Comparison of ENCODE assay signal across 8 cellular contexts in genomic region chr13:40981361-40981760, GRCh38. TPM values are rescaled to one million over a fixed set of nuclear protein-coding genes. Genes with fewer than 3 reads are reported as not detected.
A peak's percentile ranks its signal among the peaks of the same experiment; 100 is the strongest.
DNase-seq lines count a peak whose midpoint lies in the region; ATAC-seq, FAIRE-seq and TF ChIP-seq lines count a peak whose summit lies in the region.

No MANE protein-coding gene starts in this region.

- ATAC-seq in HG02970 (IDR thresholded peaks at IDR 0.05; ENCODE audit: low FRiP score, unreplicated experiment): no peak

- no peak for DNase-seq in GM12891 (ENCODE audit: insufficient read length, low spot score)
- DNase-seq in SJCRH30: peak in 1 of 2 experiments; percentile 40
- no peak for DNase-seq in sigmoid colon
- no peak for DNase-seq in H7
- no peak for DNase-seq in HTR-8/SVneo (ENCODE audit: insufficient read length, low spot score)
- DNase-seq in BE2C: no peak

- H3K36me3 ChIP-seq in SJCRH30 (no peaks in the 10 kb centered on the region), endocrine pancreas (ENCODE audit: control insufficient read depth, insufficient read depth, low read length) (no peaks in the 10 kb centered on the region), sigmoid colon (peaks cover 0 to 4% (median 0%) of the 10 kb centered on the region in 4 donors), H7 (replicated peaks; ENCODE audit: control insufficient read depth, insufficient read depth, low read length) (no peaks in the 10 kb centered on the region), BE2C (no peaks in the 10 kb centered on the region)

- peak overlapping the region; percentile 51 for H3K4me3 ChIP-seq in SJCRH30
- peak overlapping the region; percentile 91 for H3K4me3 ChIP-seq in endocrine pancreas (ENCODE audit: control insufficient read depth, insufficient read depth, low read length)
- peak overlapping the region in 3 of 4 donors; percentile 2 to 27 (median 21) for H3K4me3 ChIP-seq in sigmoid colon
- no peak overlapping the region for H3K4me3 ChIP-seq in H7 (ENCODE audit: insufficient read depth, low read depth, low read length)
- no peak overlapping the region for H3K4me3 ChIP-seq in BE2C (ENCODE audit: low read depth, low read length)

- H3K27ac ChIP-seq in SJCRH30: peak overlapping the region; percentile 71
- H3K27ac ChIP-seq in sigmoid colon: peak overlapping the region; percentile 37 to 65 (median 58)

- H3K9me3 ChIP-seq in SJCRH30 (replicated peaks): no peaks in the 10 kb centered on the region
- no peaks in the 10 kb centered on the region for H3K9me3 ChIP-seq in endocrine pancreas (ENCODE audit: control insufficient read depth, low read length)
- no peaks in the 10 kb centered on the region for H3K9me3 ChIP-seq in sigmoid colon
- H3K9me3 ChIP-seq in BE2C: no peaks in the 10 kb centered on the region

- H3K4me1 ChIP-seq in SJCRH30: peaks cover 20% of the 10 kb centered on the region
- H3K4me1 ChIP-seq in endocrine pancreas (ENCODE audit: control insufficient read depth, insufficient read depth, low read length): peaks cover 45% of the 10 kb centered on the region
- H3K4me1 ChIP-seq in sigmoid colon: peaks cover 0 to 71% (median 40%) of the 10 kb centered on the region in 4 donors
- H3K4me1 ChIP-seq in BE2C: no peaks in the 10 kb centered on the region

- H3K9ac ChIP-seq in endocrine pancreas (ENCODE audit: control insufficient read depth, insufficient read depth, low read length): no peak overlapping the region

- TF ChIP-seq EP300 in sigmoid colon (IDR thresholded peaks at IDR 0.05): no peak

- intact Hi-C loops in sigmoid colon (cut with DNase I): no loop called here

- TF ChIP-seq POLR2A in GM12891 (IDR thresholded peaks at IDR 0.05; ENCODE audit: low read depth, low read length) (no peak), sigmoid colon (IDR thresholded peaks at IDR 0.05) (no peak)

- peak; percentile 48 for FAIRE-seq in GM12891 (lab: Jason Lieb, UNC)
- FAIRE-seq in HTR-8/SVneo (lab: Jason Lieb, UNC): no peak

- WGBS in sigmoid colon, 2 donors: 44 to 79% methylated on average over 3 of the region's 3 CpGs

- H3K27me3 ChIP-seq in SJCRH30 (no peaks in the 10 kb centered on the region), endocrine pancreas (ENCODE audit: control insufficient read depth, insufficient read depth, low read length) (no peaks in the 10 kb centered on the region), sigmoid colon (no peaks in the 10 kb centered on the region), H7 (ENCODE audit: control insufficient read depth, insufficient read depth, low read length) (no peaks in the 10 kb centered on the region), BE2C (no peaks in the 10 kb centered on the region)

- TF ChIP-seq CTCF in sigmoid colon (IDR thresholded peaks at IDR 0.05) (no peak), BE2C (IDR thresholded peaks at IDR 0.05; ENCODE audit: low read depth, low read length) (no peak)

TF ChIP-seq in GM12891, 5 proteins besides CTCF, POLR2A, EP300 and RAD21:
- TF ChIP-seq PAX5 (IDR thresholded peaks at IDR 0.05; ENCODE audit: insufficient read depth, low read length, severe bottlenecking) (no peak), TAF1 (IDR thresholded peaks at IDR 0.05; ENCODE audit: low read depth, low read length) (no peak), POU2F2 (IDR thresholded peaks at IDR 0.05; ENCODE audit: low read depth, low read length) (no peak)

RNA-seq across cellular contexts. Expression of gene ELF1, which starts 37.8 kb away (rescaled TPM):
- polyA plus RNA-seq in GM12891 (2012; ENCODE audit: low read depth, missing spikeins): 30.2 TPM
- total RNA-seq in SJCRH30 (2014; rRNA removed; shearing (Covaris generic)): 30.5 and 32.7 TPM in 2 replicates
- 10 to 100 TPM; 47.4 to 68.5 (median 58.0) TPM for total RNA-seq in sigmoid colon
- 10 to 100 TPM; 31.8 to 45.3 (median 35.1) TPM for polyA plus RNA-seq in sigmoid colon
- 18.6 and 19.1 TPM in 2 replicates for total RNA-seq in H7 (2014; rRNA removed; shearing (Covaris generic))
- 2.7 TPM for polyA plus RNA-seq in BE2C (2012; ENCODE audit: insufficient read depth, insufficient read length, low read depth)

Comparison
In these comparisons a context has a peak if more than half of its experiments do, and no peak if none do; other contexts are left out.
1. H3K4me3 ChIP-seq: peak in SJCRH30 (single experiment), endocrine pancreas (single experiment) and sigmoid colon (3 of 4); none in H7 (single experiment) and BE2C (single experiment).